ENCODE assay signal across 18 cellular contexts in the genomic region with DNA sequence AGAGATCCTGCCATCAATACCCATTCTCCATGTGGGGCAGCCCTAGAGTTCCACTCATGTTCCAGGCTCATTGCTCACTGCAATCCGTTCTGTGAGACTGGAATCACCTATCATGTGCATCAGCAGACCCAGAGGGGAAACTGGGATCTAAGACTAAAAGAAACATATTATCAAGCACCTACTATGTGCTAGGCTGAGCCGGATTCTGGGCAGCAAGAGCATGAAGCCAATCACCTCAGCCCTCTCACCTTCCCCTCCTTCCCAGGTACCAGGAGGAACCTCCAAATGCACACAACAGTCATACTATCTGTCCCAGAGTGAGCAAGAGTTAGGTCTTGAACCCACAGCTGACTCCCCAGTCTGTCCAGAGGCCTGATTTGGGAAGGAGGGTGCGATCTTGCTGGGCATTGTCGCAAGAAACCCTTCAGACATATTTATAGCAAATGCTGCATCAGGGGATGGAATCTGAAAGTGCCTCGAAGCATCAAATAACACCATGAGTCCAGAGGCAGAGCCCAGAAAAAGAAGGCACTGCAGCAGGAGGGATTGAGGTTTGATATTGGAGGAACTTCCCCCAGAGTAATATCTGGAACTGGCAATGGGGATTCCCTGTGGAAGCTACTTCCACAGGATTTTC. TPM values are rescaled to one million over a fixed set of nuclear protein-coding genes. Genes with fewer than 3 reads are reported as not detected.
DNase-seq lines count a peak whose midpoint lies in the region; ATAC-seq, FAIRE-seq and TF ChIP-seq lines count a peak whose summit lies in the region.
"Had no signal": no experiment of that assay in that cellular context is flagged by ENCODE, and none has a peak within 500 bp of the region (broad histone marks: within the 10 kb centered on the region; RNA-seq: fewer than 3 reads in every experiment).

No MANE protein-coding gene starts in this region.

- no peak overlapping the region for H3K4me3 Mint-ChIP-seq in effector memory CD8-positive, alpha-beta T cell
- H3K4me3 Mint-ChIP-seq in nephron, result peak overlapping the region; percentile 43 to 71 (median 45)
- no peak overlapping the region for H3K4me3 Mint-ChIP-seq in activated CD4-positive, alpha-beta T cell treated with anti-CD3 and anti-CD28 coated beads, Interleukin-2, amount 10 ng/mL, durations not matched to agents 24 days and 14 days

- DNase-seq in HepG2 (ENCODE audit: low spot score) (no peak), right lobe of liver (no peak), vagina (ENCODE audit: extremely low spot score in 2 of 2) (no peak), NCI-H748 treated with DMSO at 0.1 percent for 48 hours (lab: John Stamatoyannopoulos, UW) (no peak), ureter (ENCODE audit: low spot score) (no peak)
- no peak for DNase-seq in effector memory CD8-positive, alpha-beta T cell
- DNase-seq in activated CD4-positive, alpha-beta T cell treated with anti-CD3 and anti-CD28 coated beads, Interleukin-2, amount 10 ng/mL, durations not matched to agents 24 days and 14 days, result no peak
- DNase-seq: GOT3; hippocampal formation; left cardiac atrium; naive thymus-derived CD4-positive, alpha-beta T cell; NCI-H1694 treated with DMSO at 0.1 percent for 48 hours; NCI-H510A; thyroid gland had no signal

- intact Hi-C loops in HepG2 (cut with micrococcal nuclease; ENCODE audit: unreplicated experiment) (no loop called here), right lobe of liver (cut with DNase I) (no loop called here), vagina (cut with DNase I) (no loop called here)
- intact Hi-C loops in activated CD4-positive, alpha-beta T cell treated with anti-CD3 and anti-CD28 coated beads, Interleukin-2, amount 10 ng/mL, durations not matched to agents 24 days and 14 days (cut with micrococcal nuclease), result loop anchor here (10.0 kb wide), 1 partner anchor 627 kb away; a partner anchor contains a TSS

- peaks cover 6% of the 10 kb centered on the region for H3K36me3 Mint-ChIP-seq in effector memory CD8-positive, alpha-beta T cell (ENCODE audit: insufficient read depth)
- H3K36me3 Mint-ChIP-seq in nephron (ENCODE audit: low read depth), result peaks cover 4% of the 10 kb centered on the region
- peaks cover 2% of the 10 kb centered on the region for H3K36me3 Mint-ChIP-seq in activated CD4-positive, alpha-beta T cell treated with anti-CD3 and anti-CD28 coated beads, Interleukin-2, amount 10 ng/mL, durations not matched to agents 24 days and 14 days (ENCODE audit: low read depth)

- H3K4me1 Mint-ChIP-seq in effector memory CD8-positive, alpha-beta T cell (ENCODE audit: low read depth in 2 of 2), result peaks cover 15 to 21% of the 10 kb centered on the region in 2 donors
- H3K4me1 Mint-ChIP-seq in nephron, result peaks cover 47% of the 10 kb centered on the region
- H3K4me1 Mint-ChIP-seq in activated CD4-positive, alpha-beta T cell treated with anti-CD3 and anti-CD28 coated beads, Interleukin-2, amount 10 ng/mL, durations not matched to agents 24 days and 14 days, result peaks cover 22% of the 10 kb centered on the region

- H3K9me3 ChIP-seq in HepG2 (ENCODE audit: low read length), result no peaks in the 10 kb centered on the region
- no peaks in the 10 kb centered on the region for H3K9me3 ChIP-seq in right lobe of liver
- no peaks in the 10 kb centered on the region for H3K9me3 ChIP-seq in vagina
- H3K9me3 ChIP-seq: MG63, thyroid gland had no signal

- FAIRE-seq in HepG2 (lab: Jason Lieb, UNC), result no peak
- FAIRE-seq: A204.1 had no signal

- H3K27me3 ChIP-seq in HepG2 (ENCODE audit: control insufficient read depth in 1 of 2, insufficient read depth in 2 of 2, low read length in 2 of 2) (peaks cover 0 to 29% of the 10 kb centered on the region in 2 experiments; a peak in 4 of 5 replicates), right lobe of liver (no peaks in the 10 kb centered on the region), vagina (no peaks in the 10 kb centered on the region)
- H3K27me3 ChIP-seq: MG63, thyroid gland had no signal

- H3K4me3 ChIP-seq in HepG2 (replicated peaks in 1 of 3; ENCODE audit: insufficient read depth in 1 of 3, low read depth in 2 of 3, low read length in 3 of 3) (no peak overlapping the region), right lobe of liver (no peak overlapping the region), vagina (no peak overlapping the region)
- H3K4me3 ChIP-seq: MG63, thyroid gland had no signal

- TF ChIP-seq CTCF in HepG2 (CRISPR knock-in tag; IDR thresholded peaks at IDR 0.05) (no peak), right lobe of liver (IDR thresholded peaks at IDR 0.05) (no peak), nephron (IDR thresholded peaks at IDR 0.05; ENCODE audit: unreplicated experiment in 3 of 3) (no peak), vagina (IDR thresholded peaks at IDR 0.05) (no peak)

- POLR2A ChIA-PET in HepG2 (lab: Yijun Ruan, JAX), result interaction anchor here (1.0 to 2.5 kb wide), 2 partner anchors 22 to 54 kb away, joined by 5 to 11 read pairs; a partner anchor contains a TSS

- 50% methylated on average over 5 of the region's 5 CpGs for WGBS in HepG2 (ENCODE audit: low lambda C conversion rate)
- WGBS in right lobe of liver (ENCODE audit: insufficient coverage, low coverage, low lambda C conversion rate, missing lambda C conversion rate), result 71% methylated on average over 5 of the region's 5 CpGs

- no peak for TF ChIP-seq EP300 in HepG2 (IDR thresholded peaks at IDR 0.05; ENCODE audit: low read depth in 2 of 2, low read length in 2 of 2)
- no peak for TF ChIP-seq EP300 in HepG2 (CRISPR knock-in tag; IDR thresholded peaks at IDR 0.05; ENCODE audit: borderline replicate concordance)

- no peaks in the 10 kb centered on the region for H3K36me3 ChIP-seq in HepG2 (replicated peaks in 1 of 2; ENCODE audit: control insufficient read depth in 1 of 2, insufficient read depth in 2 of 2, low read length in 2 of 2)
- no peaks in the 10 kb centered on the region for H3K36me3 ChIP-seq in right lobe of liver
- H3K36me3 ChIP-seq in vagina, result no peaks in the 10 kb centered on the region
- H3K36me3 ChIP-seq: MG63, thyroid gland had no signal

- H3K4me1 ChIP-seq in HepG2 (ENCODE audit: insufficient read depth, low read length) (peaks cover 59% of the 10 kb centered on the region), right lobe of liver (peaks cover 0 to 6% (median 2%) of the 10 kb centered on the region in 4 donors), vagina (peaks cover 53% of the 10 kb centered on the region)

- ATAC-seq in HepG2 (no peak), right lobe of liver (no peak)
- ATAC-seq in effector memory CD8-positive, alpha-beta T cell (replicated peaks), result no peak
- ATAC-seq: left cardiac atrium; naive thymus-derived CD4-positive, alpha-beta T cell had no signal

- H3K9me3 Mint-ChIP-seq in effector memory CD8-positive, alpha-beta T cell, result no peaks in the 10 kb centered on the region
- no peaks in the 10 kb centered on the region for H3K9me3 Mint-ChIP-seq in nephron
- H3K9me3 Mint-ChIP-seq in activated CD4-positive, alpha-beta T cell treated with anti-CD3 and anti-CD28 coated beads, Interleukin-2, amount 10 ng/mL, durations not matched to agents 24 days and 14 days, result no peaks in the 10 kb centered on the region
- H3K9me3 Mint-ChIP-seq: naive thymus-derived CD4-positive, alpha-beta T cell had no signal

- H3K27ac Mint-ChIP-seq in effector memory CD8-positive, alpha-beta T cell, result peak overlapping the region; percentile 53 to 84
- H3K27ac Mint-ChIP-seq in nephron, result peak overlapping the region; percentile 83 to 95 (median 94)
- H3K27ac Mint-ChIP-seq in activated CD4-positive, alpha-beta T cell treated with anti-CD3 and anti-CD28 coated beads, Interleukin-2, amount 10 ng/mL, durations not matched to agents 24 days and 14 days, result no peak overlapping the region

- H4K20me1 ChIP-seq in HepG2 (ENCODE audit: insufficient read depth, low read length), result no peaks in the 10 kb centered on the region

- no peak for TF ChIP-seq RAD21 in HepG2 (CRISPR knock-in tag; IDR thresholded peaks at IDR 0.05)

- no peak for TF ChIP-seq POLR2A in HepG2 (IDR thresholded peaks at IDR 0.05; ENCODE audit: insufficient read depth in 1 of 2, low read depth in 2 of 2, low read length in 2 of 2)
- TF ChIP-seq POLR2A in right lobe of liver (IDR thresholded peaks at IDR 0.05), result no peak
- TF ChIP-seq POLR2A in vagina (IDR thresholded peaks at IDR 0.05), result no peak

- CTCF ChIA-PET in HepG2 (lab: Yijun Ruan, JAX; ENCODE audit: low intra/inter-chr PET ratio, low total read pairs), result no interaction called here

- no TSS peak for BruUV-seq in HepG2 (replicated peaks; lab: Mats Ljungman, UMichigan)

- H3K9ac ChIP-seq in HepG2 (ENCODE audit: insufficient read depth, low read depth, low read length), result no peak overlapping the region

- peak overlapping the region; percentile 63 for H3K4me2 ChIP-seq in HepG2 (ENCODE audit: low read depth, low read length)

- in situ Hi-C loops in HepG2 (cut with HindIII; ENCODE audit: extremely low pct_ligation_motif_present, low pct_unique_long_range_greater_than_20kb), result no loop called here

- no peaks in the 10 kb centered on the region for H3K27me3 Mint-ChIP-seq in effector memory CD8-positive, alpha-beta T cell
- peaks cover 3% of the 10 kb centered on the region for H3K27me3 Mint-ChIP-seq in nephron (ENCODE audit: low read depth)
- H3K27me3 Mint-ChIP-seq in activated CD4-positive, alpha-beta T cell treated with anti-CD3 and anti-CD28 coated beads, Interleukin-2, amount 10 ng/mL, durations not matched to agents 24 days and 14 days, result peaks cover 8% of the 10 kb centered on the region

- H3K27ac ChIP-seq in HepG2 (ENCODE audit: extremely low read length, insufficient read depth, low read length) (no peak overlapping the region), right lobe of liver (no peak overlapping the region), vagina (peak overlapping the region; percentile 95)
- H3K27ac ChIP-seq: thyroid gland had no signal

- no peak overlapping the region for H2AFZ ChIP-seq in HepG2 (ENCODE audit: low read length)

- H3K79me2 ChIP-seq in HepG2 (ENCODE audit: insufficient read depth, low read length), result no peaks in the 10 kb centered on the region

RNA-seq across cellular contexts. Expression of a gene that starts 6.7 kb away (rescaled TPM):
- total RNA-seq in HepG2 (2016; rRNA removed; fragmentation: Illumina TruSeq; extraction: Trizol), result 0.29 TPM in 1 of 2 replicates, not detected in the other
- not detected in 2 replicates for total RNA-seq in HepG2 (2016; cell fraction: cytosol; rRNA removed; fragmentation: Illumina TruSeq; extraction: Trizol; ENCODE audit: low read depth)
- 0.24 and 0.25 TPM in 2 replicates for total RNA-seq in HepG2 (2016; cell fraction: insoluble cytoplasmic fraction; rRNA removed; fragmentation: Illumina TruSeq; extraction: Trizol)
- 0.31 and 0.48 TPM in 2 replicates for total RNA-seq in HepG2 (2016; cell fraction: membrane; rRNA removed; fragmentation: Illumina TruSeq; extraction: Trizol)
- total RNA-seq in HepG2 (2016; cell fraction: nucleus; rRNA removed; fragmentation: Illumina TruSeq; extraction: Trizol), result 0.16 TPM in 1 of 2 replicates, not detected in the other
- 0.54 and 0.88 TPM in 2 replicates for polyA plus RNA-seq in HepG2 (2011; rRNA removed)
- polyA plus RNA-seq in HepG2 (2011; cell fraction: cytosol; rRNA removed), result 0.27 and 0.38 TPM in 2 replicates
- polyA plus RNA-seq in HepG2 (2011; cell fraction: nucleus; rRNA removed), result 1.9 and 2.8 TPM in 2 replicates
- polyA plus RNA-seq in HepG2 (2012), result 0.31 and 0.96 TPM in 2 replicates
- polyA plus RNA-seq in HepG2 (2016; cell fraction: cytosol; fragmentation: Illumina TruSeq; extraction: Trizol; ENCODE audit: low read depth), result 0.18 and 0.26 TPM in 2 replicates
- 0.09 and 0.19 TPM in 2 replicates for polyA plus RNA-seq in HepG2 (2016; cell fraction: insoluble cytoplasmic fraction; fragmentation: Illumina TruSeq; extraction: Trizol; ENCODE audit: low read depth)
- polyA plus RNA-seq in HepG2 (2016; cell fraction: membrane; fragmentation: Illumina TruSeq; extraction: Trizol; ENCODE audit: low read depth), result 0.48 TPM in 1 of 2 replicates, not detected in the other
- 1.0 and 1.1 TPM in 2 replicates for polyA plus RNA-seq in HepG2 (2016; cell fraction: nucleus; fragmentation: Illumina TruSeq; extraction: Trizol; ENCODE audit: insufficient read depth, low read depth)
- 0.36 and 23.6 TPM in 2 replicates for polyA minus RNA-seq in HepG2 (2011; rRNA and poly(A)+ RNA removed; ENCODE audit: low replicate concordance)
- polyA minus RNA-seq in HepG2 (2011; cell fraction: cytosol; rRNA and poly(A)+ RNA removed), result not detected in 2 replicates
- polyA minus RNA-seq in HepG2 (2011; cell fraction: nucleus; rRNA and poly(A)+ RNA removed), result 0.87 and 1.2 TPM in 2 replicates
- total RNA-seq in right lobe of liver, result 1 to 10 TPM in 4 of 6 experiments, under 1 TPM in 2; 0.62 to 2.1 (median 1.2) TPM
- total RNA-seq in vagina, result 36.1 TPM
- 9.9 and 11.2 TPM in 2 replicates for total RNA-seq in activated CD4-positive, alpha-beta T cell treated with anti-CD3 and anti-CD28 coated beads, Interleukin-2, amount 10 ng/mL, durations not matched to agents 24 days and 14 days
- 59.7 TPM for total RNA-seq in ureter

RNA-seq across cellular contexts. Expression of a gene that starts 22.7 kb away (rescaled TPM):
- total RNA-seq in HepG2 (2016; rRNA removed; fragmentation: Illumina TruSeq; extraction: Trizol), result 6.8 and 10.6 TPM in 2 replicates
- 1.0 and 1.9 TPM in 2 replicates for total RNA-seq in HepG2 (2016; cell fraction: cytosol; rRNA removed; fragmentation: Illumina TruSeq; extraction: Trizol; ENCODE audit: low read depth)
- total RNA-seq in HepG2 (2016; cell fraction: insoluble cytoplasmic fraction; rRNA removed; fragmentation: Illumina TruSeq; extraction: Trizol), result 6.2 and 13.4 TPM in 2 replicates
- total RNA-seq in HepG2 (2016; cell fraction: membrane; rRNA removed; fragmentation: Illumina TruSeq; extraction: Trizol), result 4.6 and 4.7 TPM in 2 replicates
- 14.5 and 16.8 TPM in 2 replicates for total RNA-seq in HepG2 (2016; cell fraction: nucleus; rRNA removed; fragmentation: Illumina TruSeq; extraction: Trizol)
- 11.8 and 15.4 TPM in 2 replicates for polyA plus RNA-seq in HepG2 (2011; rRNA removed)
- 9.2 and 11.5 TPM in 2 replicates for polyA plus RNA-seq in HepG2 (2011; cell fraction: cytosol; rRNA removed)
- polyA plus RNA-seq in HepG2 (2011; cell fraction: nucleus; rRNA removed), result 54.8 and 59.8 TPM in 2 replicates
- 9.1 and 10.5 TPM in 2 replicates for polyA plus RNA-seq in HepG2 (2012)
- 0.58 and 0.87 TPM in 2 replicates for polyA plus RNA-seq in HepG2 (2016; cell fraction: cytosol; fragmentation: Illumina TruSeq; extraction: Trizol; ENCODE audit: low read depth)
- polyA plus RNA-seq in HepG2 (2016; cell fraction: insoluble cytoplasmic fraction; fragmentation: Illumina TruSeq; extraction: Trizol; ENCODE audit: low read depth), result 4.3 and 5.7 TPM in 2 replicates
- 1.6 and 2.5 TPM in 2 replicates for polyA plus RNA-seq in HepG2 (2016; cell fraction: membrane; fragmentation: Illumina TruSeq; extraction: Trizol; ENCODE audit: low read depth)
- polyA plus RNA-seq in HepG2 (2016; cell fraction: nucleus; fragmentation: Illumina TruSeq; extraction: Trizol; ENCODE audit: insufficient read depth, low read depth), result 29.2 and 33.7 TPM in 2 replicates
- polyA minus RNA-seq in HepG2 (2011; rRNA and poly(A)+ RNA removed; ENCODE audit: low replicate concordance), result 48.0 and 70.3 TPM in 2 replicates
- 17.7 and 22.5 TPM in 2 replicates for polyA minus RNA-seq in HepG2 (2011; cell fraction: cytosol; rRNA and poly(A)+ RNA removed)
- polyA minus RNA-seq in HepG2 (2011; cell fraction: nucleus; rRNA and poly(A)+ RNA removed), result 21.5 and 22.5 TPM in 2 replicates
- 10 to 100 TPM; 10.9 to 21.4 (median 14.4) TPM for total RNA-seq in right lobe of liver
- 30.0 TPM for total RNA-seq in vagina
- 0.14 and 0.73 TPM in 2 replicates for total RNA-seq in activated CD4-positive, alpha-beta T cell treated with anti-CD3 and anti-CD28 coated beads, Interleukin-2, amount 10 ng/mL, durations not matched to agents 24 days and 14 days
- total RNA-seq in ureter, result 98.0 TPM
- total RNA-seq: OCI-LY7 had no signal
- polyA plus RNA-seq: naive thymus-derived CD4-positive, alpha-beta T cell had no signal

RNA-seq across cellular contexts. Expression of a gene that starts 40.4 kb away (rescaled TPM):
- total RNA-seq in HepG2 (2016; rRNA removed; fragmentation: Illumina TruSeq; extraction: Trizol), result 81.5 and 90.0 TPM in 2 replicates
- 13.0 and 13.4 TPM in 2 replicates for total RNA-seq in HepG2 (2016; cell fraction: cytosol; rRNA removed; fragmentation: Illumina TruSeq; extraction: Trizol; ENCODE audit: low read depth)
- total RNA-seq in HepG2 (2016; cell fraction: insoluble cytoplasmic fraction; rRNA removed; fragmentation: Illumina TruSeq; extraction: Trizol), result 81.4 and 90.7 TPM in 2 replicates
- total RNA-seq in HepG2 (2016; cell fraction: membrane; rRNA removed; fragmentation: Illumina TruSeq; extraction: Trizol), result 17.1 and 20.2 TPM in 2 replicates
- 66.5 and 79.7 TPM in 2 replicates for total RNA-seq in HepG2 (2016; cell fraction: nucleus; rRNA removed; fragmentation: Illumina TruSeq; extraction: Trizol)
- 35.7 and 42.2 TPM in 2 replicates for polyA plus RNA-seq in HepG2 (2011; rRNA removed)
- 28.4 and 30.1 TPM in 2 replicates for polyA plus RNA-seq in HepG2 (2011; cell fraction: cytosol; rRNA removed)
- 114 and 128 TPM in 2 replicates for polyA plus RNA-seq in HepG2 (2011; cell fraction: nucleus; rRNA removed)
- 43.8 and 55.5 TPM in 2 replicates for polyA plus RNA-seq in HepG2 (2012)
- polyA plus RNA-seq in HepG2 (2016; cell fraction: cytosol; fragmentation: Illumina TruSeq; extraction: Trizol; ENCODE audit: low read depth), result 2.6 and 3.7 TPM in 2 replicates
- polyA plus RNA-seq in HepG2 (2016; cell fraction: insoluble cytoplasmic fraction; fragmentation: Illumina TruSeq; extraction: Trizol; ENCODE audit: low read depth), result 62.7 and 67.1 TPM in 2 replicates
- 8.1 and 9.8 TPM in 2 replicates for polyA plus RNA-seq in HepG2 (2016; cell fraction: membrane; fragmentation: Illumina TruSeq; extraction: Trizol; ENCODE audit: low read depth)
- 132 TPM in 2 replicates for polyA plus RNA-seq in HepG2 (2016; cell fraction: nucleus; fragmentation: Illumina TruSeq; extraction: Trizol; ENCODE audit: insufficient read depth, low read depth)
- 29.9 and 100 TPM in 2 replicates for polyA minus RNA-seq in HepG2 (2011; rRNA and poly(A)+ RNA removed; ENCODE audit: low replicate concordance)
- 11.7 and 12.4 TPM in 2 replicates for polyA minus RNA-seq in HepG2 (2011; cell fraction: cytosol; rRNA and poly(A)+ RNA removed)
- 55.9 and 69.0 TPM in 2 replicates for polyA minus RNA-seq in HepG2 (2011; cell fraction: nucleus; rRNA and poly(A)+ RNA removed)
- total RNA-seq in right lobe of liver, result 10 to 100 TPM; 24.4 to 39.6 (median 31.8) TPM
- 57.9 TPM for total RNA-seq in vagina
- 122 and 126 TPM in 2 replicates for total RNA-seq in activated CD4-positive, alpha-beta T cell treated with anti-CD3 and anti-CD28 coated beads, Interleukin-2, amount 10 ng/mL, durations not matched to agents 24 days and 14 days
- total RNA-seq in ureter, result 71.7 TPM

RNA-seq across cellular contexts. Expression of a gene that starts 54.1 kb away (rescaled TPM):
- total RNA-seq in HepG2 (2016; rRNA removed; fragmentation: Illumina TruSeq; extraction: Trizol), result 1.8 and 2.2 TPM in 2 replicates
- 0.88 and 1.9 TPM in 2 replicates for total RNA-seq in HepG2 (2016; cell fraction: cytosol; rRNA removed; fragmentation: Illumina TruSeq; extraction: Trizol; ENCODE audit: low read depth)
- 2.5 and 2.9 TPM in 2 replicates for total RNA-seq in HepG2 (2016; cell fraction: insoluble cytoplasmic fraction; rRNA removed; fragmentation: Illumina TruSeq; extraction: Trizol)
- 1.2 and 1.4 TPM in 2 replicates for total RNA-seq in HepG2 (2016; cell fraction: membrane; rRNA removed; fragmentation: Illumina TruSeq; extraction: Trizol)
- 1.9 and 3.0 TPM in 2 replicates for total RNA-seq in HepG2 (2016; cell fraction: nucleus; rRNA removed; fragmentation: Illumina TruSeq; extraction: Trizol)
- polyA plus RNA-seq in HepG2 (2011; rRNA removed), result 1.9 and 2.8 TPM in 2 replicates
- polyA plus RNA-seq in HepG2 (2011; cell fraction: cytosol; rRNA removed), result 1.3 and 2.0 TPM in 2 replicates
- polyA plus RNA-seq in HepG2 (2011; cell fraction: nucleus; rRNA removed), result 1.8 and 1.9 TPM in 2 replicates
- polyA plus RNA-seq in HepG2 (2012), result 0.71 and 1.1 TPM in 2 replicates
- polyA plus RNA-seq in HepG2 (2016; cell fraction: cytosol; fragmentation: Illumina TruSeq; extraction: Trizol; ENCODE audit: low read depth), result 0.32 and 0.35 TPM in 2 replicates
- 2.7 and 3.6 TPM in 2 replicates for polyA plus RNA-seq in HepG2 (2016; cell fraction: insoluble cytoplasmic fraction; fragmentation: Illumina TruSeq; extraction: Trizol; ENCODE audit: low read depth)
- 0.64 and 0.78 TPM in 2 replicates for polyA plus RNA-seq in HepG2 (2016; cell fraction: membrane; fragmentation: Illumina TruSeq; extraction: Trizol; ENCODE audit: low read depth)
- polyA plus RNA-seq in HepG2 (2016; cell fraction: nucleus; fragmentation: Illumina TruSeq; extraction: Trizol; ENCODE audit: insufficient read depth, low read depth), result 3.6 and 3.8 TPM in 2 replicates
- polyA minus RNA-seq in HepG2 (2011; rRNA and poly(A)+ RNA removed; ENCODE audit: low replicate concordance), result 1.0 and 2.6 TPM in 2 replicates
- polyA minus RNA-seq in HepG2 (2011; cell fraction: cytosol; rRNA and poly(A)+ RNA removed), result 0.59 and 1.2 TPM in 2 replicates
- polyA minus RNA-seq in HepG2 (2011; cell fraction: nucleus; rRNA and poly(A)+ RNA removed), result 0.90 and 3.6 TPM in 2 replicates
- total RNA-seq in right lobe of liver, result 10 to 100 TPM in 5 of 6 experiments, 1 to 10 TPM in 1; 6.4 to 72.8 (median 17.2) TPM
- 3.9 TPM for total RNA-seq in vagina
- total RNA-seq in activated CD4-positive, alpha-beta T cell treated with anti-CD3 and anti-CD28 coated beads, Interleukin-2, amount 10 ng/mL, durations not matched to agents 24 days and 14 days, result 4.4 and 5.7 TPM in 2 replicates
- 1.9 TPM for total RNA-seq in ureter

Comparison
In these comparisons a context has a peak if more than half of its experiments do, and no peak if none do; other contexts are left out.
1. H3K4me3 Mint-ChIP-seq: peak in nephron (3 of 3); none in effector memory CD8-positive, alpha-beta T cell (0 of 2) and activated CD4-positive, alpha-beta T cell treated with anti-CD3 and anti-CD28 coated beads, Interleukin-2, amount 10 ng/mL, durations not matched to agents 24 days and 14 days (single experiment).